ENCODE assay signal across 21 cellular contexts in genomic region chr20:34632870-34633452, GRCh38. TPM values are rescaled to one million over a fixed set of nuclear protein-coding genes. Genes with fewer than 3 reads are reported as not detected.
A peak's percentile ranks its signal among the peaks of the same experiment; 100 is the strongest.
DNase-seq lines count a peak whose midpoint lies in the region; FAIRE-seq lines count a peak whose summit lies in the region.
"Had no signal": no experiment of that assay in that cellular context is flagged by ENCODE, and none has a peak within 500 bp of the region (broad histone marks: within the 10 kb centered on the region; RNA-seq: fewer than 3 reads in every experiment).

No MANE protein-coding gene starts in this region.

- H3K36me3 ChIP-seq in mesenchymal stem cell (ENCODE audit: control insufficient read depth in 1 of 2, insufficient read depth in 2 of 2, low read depth in 1 of 2, low read length in 2 of 2) (peaks cover 0 to 33% of the 10 kb centered on the region in 2 experiments), Karpas-422 (ENCODE audit: insufficient read depth, low read length) (peaks cover 4% of the 10 kb centered on the region; the same call in 1 of the 2 replicates)

- no peak overlapping the region for H2AK5ac ChIP-seq in mesenchymal stem cell (ENCODE audit: low read length, severe bottlenecking)

- H2BK15ac ChIP-seq in mesenchymal stem cell (ENCODE audit: low read depth, poor library complexity, severe bottlenecking): no peak overlapping the region

- peak; percentile 43 for DNase-seq in HT-29 (ENCODE audit: low spot score)
- DNase-seq in mesenchymal stem cell: no peak
- DNase-seq in Karpas-422: no peak
- no peak for DNase-seq in dermis blood vessel endothelial cell
- DNase-seq in activated T-cell treated with anti-CD3 and anti-CD28 coated beads, Interleukin-2, amount 50 U/mL, for 1 hour: no peak
- DNase-seq: CD8-positive, alpha-beta T cell; GOT3; KBM-7; NCI-H1417; NCI-H1930; NCI-H345; NCI-H524 treated with DMSO at 0.1 percent for 48 hours; PC-3; RPMI8226; SHP77 treated with DMSO at 0.1 percent for 48 hours had no signal

- peak; percentile 97 for FAIRE-seq in colon (lab: Jason Lieb, UNC)
- FAIRE-seq: D721Med, GM12891, GM19239 had no signal

- H3K4me2 ChIP-seq in mesenchymal stem cell (ENCODE audit: low read length, poor library complexity, severe bottlenecking) (no peak overlapping the region), Karpas-422 (ENCODE audit: low read depth, low read length, poor library complexity, severe bottlenecking) (no peak overlapping the region)
- H3K4me2 ChIP-seq: BLaER1 treated with 17β-estradiol and CSF1 and Interleukin-3, amounts not matched to agents 10 nM and 100 nM had no signal

- H2AFZ ChIP-seq in mesenchymal stem cell (ENCODE audit: low read depth, low read length): peak overlapping the region; percentile 14
- H2AFZ ChIP-seq in Karpas-422 (ENCODE audit: low read length): no peak overlapping the region

- peaks cover 1% of the 10 kb centered on the region for H3K4me1 ChIP-seq in mesenchymal stem cell (ENCODE audit: control insufficient read depth, insufficient read depth, low read depth, low read length)
- H3K4me1 ChIP-seq in Karpas-422 (ENCODE audit: low read length): no peaks in the 10 kb centered on the region

- H3K23ac ChIP-seq in mesenchymal stem cell (ENCODE audit: low read length in 2 of 2): no peak overlapping the region

- H3K9ac ChIP-seq in mesenchymal stem cell (ENCODE audit: low read length) (no peak overlapping the region), Karpas-422 (ENCODE audit: low read length) (no peak overlapping the region)
- H3K9ac ChIP-seq: BLaER1 treated with 17β-estradiol and CSF1 and Interleukin-3, amounts not matched to agents 10 nM and 100 nM had no signal

- no peak overlapping the region for H3K14ac ChIP-seq in mesenchymal stem cell (ENCODE audit: low read length in 2 of 2)

- H2BK5ac ChIP-seq in mesenchymal stem cell (ENCODE audit: low read depth, low read length, poor library complexity, severe bottlenecking): no peak overlapping the region

- H3K9me2 ChIP-seq in Karpas-422 (replicated peaks; ENCODE audit: insufficient read depth, low read length): no peaks in the 10 kb centered on the region

- no peak overlapping the region for H4K91ac ChIP-seq in mesenchymal stem cell (ENCODE audit: low read length)

- no peak overlapping the region for H2BK120ac ChIP-seq in mesenchymal stem cell (ENCODE audit: low read depth, low read length)

- no peaks in the 10 kb centered on the region for H4K20me1 ChIP-seq in Karpas-422 (ENCODE audit: insufficient read depth, low read depth, low read length)
- H4K20me1 ChIP-seq: BLaER1 treated with 17β-estradiol and CSF1 and Interleukin-3, amounts not matched to agents 10 nM and 100 nM had no signal

- no peaks in the 10 kb centered on the region for H3K27me3 ChIP-seq in mesenchymal stem cell (ENCODE audit: control insufficient read depth in 1 of 2, insufficient read depth in 1 of 2, low read length in 2 of 2)
- H3K27me3 ChIP-seq in Karpas-422 (ENCODE audit: low read length): no peaks in the 10 kb centered on the region
- H3K27me3 ChIP-seq: BLaER1 treated with 17β-estradiol and CSF1 and Interleukin-3, amounts not matched to agents 10 nM and 100 nM had no signal

- H3K79me2 ChIP-seq in Karpas-422 (ENCODE audit: low read length): no peaks in the 10 kb centered on the region

- no peak overlapping the region for H2BK12ac ChIP-seq in mesenchymal stem cell (ENCODE audit: low read length in 2 of 2)

- no peak overlapping the region for H3K4me3 ChIP-seq in mesenchymal stem cell (ENCODE audit: insufficient read depth in 1 of 2, low read depth in 1 of 2, low read length in 2 of 2)
- H3K4me3 ChIP-seq in Karpas-422 (ENCODE audit: low read length): no peak overlapping the region
- H3K4me3 ChIP-seq: BLaER1 treated with 17β-estradiol and CSF1 and Interleukin-3, amounts not matched to agents 10 nM and 100 nM had no signal

- peaks cover 2% of the 10 kb centered on the region for H3K79me1 ChIP-seq in mesenchymal stem cell (replicated peaks; ENCODE audit: low read length, poor library complexity, severe bottlenecking)

- H3K9me3 ChIP-seq in mesenchymal stem cell (ENCODE audit: control insufficient read depth, low read length) (no peaks in the 10 kb centered on the region), Karpas-422 (ENCODE audit: low read length) (no peaks in the 10 kb centered on the region)
- H3K9me3 ChIP-seq: BLaER1 treated with 17β-estradiol and CSF1 and Interleukin-3, amounts not matched to agents 10 nM and 100 nM had no signal

- H3K27ac ChIP-seq in mesenchymal stem cell (ENCODE audit: low read length, poor library complexity, severe bottlenecking): no peak overlapping the region
- H3K27ac ChIP-seq in temporal lobe (ENCODE audit: low read depth, low read length): peak overlapping the region; percentile 41
- no peak overlapping the region for H3K27ac ChIP-seq in Karpas-422 (ENCODE audit: low read length)
- H3K27ac ChIP-seq: BLaER1 treated with 17β-estradiol and CSF1 and Interleukin-3, amounts not matched to agents 10 nM and 100 nM had no signal

- no peak overlapping the region for H3K4ac ChIP-seq in mesenchymal stem cell (ENCODE audit: low read depth in 1 of 2, low read length in 2 of 2)

- 100% methylated on average over 2 of the region's 3 CpGs for WGBS in mesenchymal stem cell

- H4K8ac ChIP-seq in mesenchymal stem cell (ENCODE audit: low read length): no peak overlapping the region

- no peak overlapping the region for H3K18ac ChIP-seq in mesenchymal stem cell (ENCODE audit: low read depth in 1 of 2, low read length in 2 of 2)

RNA-seq across cellular contexts. Expression of gene PIGU, which starts 43.9 kb away (rescaled TPM):
- total RNA-seq in HT-29 (2014; rRNA removed; shearing (Covaris generic)): 28.9 and 36.2 TPM in 2 replicates
- polyA plus RNA-seq in mesenchymal stem cell (2013, experiment 1 of 2): 22.2 TPM
- 23.9 TPM for polyA plus RNA-seq in mesenchymal stem cell (2013, experiment 2 of 2)
- total RNA-seq in temporal lobe (15.2 TPM), dermis blood vessel endothelial cell (7.8 and 8.3 TPM in 2 replicates)
- total RNA-seq in Karpas-422 (2014; rRNA removed; shearing (Covaris generic); ENCODE audit: low replicate concordance): 13.0 and 18.4 TPM in 2 replicates
